Comparison of ENCODE assay signal across 15 cellular contexts in the genomic region with DNA sequence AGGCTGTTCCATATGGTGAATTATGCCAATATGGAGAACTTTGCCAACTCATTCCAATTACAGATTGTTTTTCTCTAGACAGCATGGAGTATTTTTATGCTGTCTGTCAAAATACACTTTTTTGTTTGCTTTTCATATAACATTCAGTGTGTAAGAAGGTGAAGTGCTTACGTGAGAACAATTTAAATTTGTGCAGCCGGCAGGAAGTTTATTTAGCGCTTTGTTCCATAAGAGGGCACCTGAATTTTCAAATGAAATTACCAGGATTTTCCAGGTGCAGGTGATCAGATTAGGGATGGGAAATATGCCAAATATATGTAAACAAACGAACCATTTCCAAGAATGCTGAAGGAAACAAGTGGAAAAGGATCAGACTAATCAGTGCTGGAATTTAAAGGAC. TPM values are rescaled to one million over a fixed set of nuclear protein-coding genes. Genes with fewer than 3 reads are reported as not detected.
"Had no signal": no experiment of that assay in that cellular context is flagged by ENCODE, and none has a peak within 500 bp of the region (broad histone marks: within the 10 kb centered on the region; RNA-seq: fewer than 3 reads in every experiment).

No MANE protein-coding gene starts in this region.

- H3K4me3 Mint-ChIP-seq: activated CD8-positive, alpha-beta T cell treated with anti-CD3 and anti-CD28 coated beads, Interleukin-2, amount 10 ng/mL, durations not matched to agents 7 days and 5 days; activated naive CD8-positive, alpha-beta T cell treated with anti-CD3 and anti-CD28 coated beads, Interleukin-2, amount 50 U/mL, for 24 hours; activated T-helper 1 cell treated with anti-CD3 and anti-CD28 coated beads, Interleukin-12 subunit alpha, Interleukin-12 subunit beta, Interleukin-2, Interleukin-4 antibody, amounts not matched to agents 30 ng/mL and 10 ng/mL and 1 ng/mL, durations not matched to agents 14 hours and 24 hours and 36 hours had no signal

- H3K27me3 ChIP-seq: ascending aorta, esophagus squamous epithelium, tibial nerve, vagina had no signal

- DNase-seq: activated CD4-positive, alpha-beta T cell treated with anti-CD3 and anti-CD28 coated beads for 48 hours; activated CD8-positive, alpha-beta T cell treated with anti-CD3 and anti-CD28 coated beads, Interleukin-2, amount 10 ng/mL, durations not matched to agents 7 days and 5 days; activated naive CD4-positive, alpha-beta T cell treated with Interleukin-2 at 50 U/mL for 16 hours; activated naive CD8-positive, alpha-beta T cell treated with anti-CD3 and anti-CD28 coated beads, Interleukin-2, amount 50 U/mL, for 24 hours; esophagus squamous epithelium; foreskin fibroblast; left colon; midbrain; posterior cingulate gyrus had no signal

- FAIRE-seq: colon had no signal

- H3K36me3 ChIP-seq: ascending aorta, esophagus squamous epithelium, tibial nerve, vagina had no signal

- H3K27ac Mint-ChIP-seq: activated CD8-positive, alpha-beta T cell treated with anti-CD3 and anti-CD28 coated beads, Interleukin-2, amount 10 ng/mL, durations not matched to agents 7 days and 5 days; activated naive CD8-positive, alpha-beta T cell treated with anti-CD3 and anti-CD28 coated beads, Interleukin-2, amount 50 U/mL, for 24 hours; activated T-helper 1 cell treated with anti-CD3 and anti-CD28 coated beads, Interleukin-12 subunit alpha, Interleukin-12 subunit beta, Interleukin-2, Interleukin-4 antibody, amounts not matched to agents 30 ng/mL and 10 ng/mL and 1 ng/mL, durations not matched to agents 14 hours and 24 hours and 36 hours had no signal

- H3K9me3 Mint-ChIP-seq: activated naive CD8-positive, alpha-beta T cell treated with anti-CD3 and anti-CD28 coated beads, Interleukin-2, amount 50 U/mL, for 24 hours; activated T-helper 1 cell treated with anti-CD3 and anti-CD28 coated beads, Interleukin-12 subunit alpha, Interleukin-12 subunit beta, Interleukin-2, Interleukin-4 antibody, amounts not matched to agents 30 ng/mL and 10 ng/mL and 1 ng/mL, durations not matched to agents 14 hours and 24 hours and 36 hours had no signal

- H3K9me3 ChIP-seq: ascending aorta, esophagus squamous epithelium, tibial nerve, vagina had no signal

- H3K27ac ChIP-seq: ascending aorta, esophagus squamous epithelium, tibial nerve, vagina had no signal

- H3K4me1 ChIP-seq: ascending aorta, esophagus squamous epithelium, tibial nerve, vagina had no signal

- ATAC-seq: activated CD8-positive, alpha-beta T cell treated with anti-CD3 and anti-CD28 coated beads, Interleukin-2, amount 10 ng/mL, durations not matched to agents 7 days and 5 days; activated naive CD8-positive, alpha-beta T cell treated with anti-CD3 and anti-CD28 coated beads, Interleukin-2, amount 50 U/mL, for 24 hours; left colon had no signal

- H3K27me3 Mint-ChIP-seq: activated naive CD8-positive, alpha-beta T cell treated with anti-CD3 and anti-CD28 coated beads, Interleukin-2, amount 50 U/mL, for 24 hours had no signal

- H3K4me3 ChIP-seq: ascending aorta, esophagus squamous epithelium, lung, tibial nerve, vagina had no signal

- H3K4me1 Mint-ChIP-seq: activated naive CD8-positive, alpha-beta T cell treated with anti-CD3 and anti-CD28 coated beads, Interleukin-2, amount 50 U/mL, for 24 hours had no signal

RNA-seq across cellular contexts. Expression of a gene that starts 54.9 kb away (rescaled TPM):
- total RNA-seq: activated CD8-positive, alpha-beta T cell treated with anti-CD3 and anti-CD28 coated beads, Interleukin-2, amount 10 ng/mL, durations not matched to agents 7 days and 5 days; activated T-helper 1 cell treated with anti-CD3 and anti-CD28 coated beads, Interleukin-12 subunit alpha, Interleukin-12 subunit beta, Interleukin-2, Interleukin-4 antibody, amounts not matched to agents 30 ng/mL and 10 ng/mL and 1 ng/mL, durations not matched to agents 14 hours and 24 hours and 36 hours had no signal
